8 cellular contexts compared by ENCODE assay signal in genomic region chr20:63272105-63273078, GRCh38. TPM values are rescaled to one million over a fixed set of nuclear protein-coding genes. Genes with fewer than 3 reads are reported as not detected.
DNase-seq lines count a peak whose midpoint lies in the region; ATAC-seq and TF ChIP-seq lines count a peak whose summit lies in the region.

ARFGAP1 (plus strand) TSS chr20:63272813; CDS start chr20:63275581, 2,768 bp downstream.

- DNase-seq in GM12864 (ENCODE audit: low read depth): peak; percentile 49
- peak; percentile 9 for DNase-seq in NCI-H1436 treated with DMSO at 0.1 percent for 48 hours (lab: John Stamatoyannopoulos, UW)
- peak; percentile 83 for DNase-seq in amniotic epithelial cell (ENCODE audit: low read depth)
- DNase-seq in left ventricle myocardium inferior: peak; percentile 93
- DNase-seq in prostate gland (ENCODE audit: low spot score): peak; percentile 88
- peak; percentile 88 for DNase-seq in ureter (ENCODE audit: low spot score)

- TF ChIP-seq CTCF in GM12864 (IDR thresholded peaks at IDR 0.05; ENCODE audit: low read depth, low read length, missing control alignments) (no peak), left ventricle myocardium inferior (IDR thresholded peaks at IDR 0.05; ENCODE audit: borderline replicate concordance) (no peak), prostate gland (IDR thresholded peaks at IDR 0.05) (no peak)

- peak; percentile 66 for TF ChIP-seq POLR2A in prostate gland (IDR thresholded peaks at IDR 0.05)

- 1% methylated on average over 70 of the region's 98 CpGs for WGBS in prostate gland

- H3K4me3 ChIP-seq in GM12864 (ENCODE audit: low read depth, low read length) (peak within 1 kb of the TSS; percentile 81), left ventricle myocardium inferior (peak within 1 kb of the TSS; percentile 98), prostate gland (peak within 1 kb of the TSS; percentile 90 to 100)

- H3K27me3 ChIP-seq in left ventricle myocardium inferior (ENCODE audit: low read depth) (peaks cover 14% of the 10 kb centered on the region), prostate gland (replicated peaks; ENCODE audit: insufficient read depth) (no peaks in the 10 kb centered on the region)

- peak; percentile 84 for ATAC-seq in HG02763 (IDR thresholded peaks at IDR 0.05; ENCODE audit: unreplicated experiment)

- H3K36me3 ChIP-seq in left ventricle myocardium inferior: peaks cover 16% of the 10 kb centered on the region
- peaks cover 0 to 11% of the 10 kb centered on the region in 2 donors for H3K36me3 ChIP-seq in prostate gland

- peaks cover 37% of the 10 kb centered on the region for H3K4me1 ChIP-seq in left ventricle myocardium inferior
- no peaks in the 10 kb centered on the region for H3K4me1 ChIP-seq in prostate gland (replicated peaks)

- H3K27ac ChIP-seq in left ventricle myocardium inferior (replicated peaks) (peak within 1 kb of the TSS; percentile 77), prostate gland (peak within 1 kb of the TSS; percentile 75 to 80)

- intact Hi-C loops in T-helper 1 cell treated with Interleukin-12 subunit alpha and Interleukin-12 subunit beta and Interleukin-4 antibody, amounts not matched to agents 30 ng/mL and 1 ng/mL, for 36 hours (cut with micrococcal nuclease): loop anchor here (1.0 kb wide), 1 partner anchor 56 kb away; the partner anchor contains the start of gene YTHDF1
- intact Hi-C loops in left ventricle myocardium inferior (cut with micrococcal nuclease) (no loop called here), prostate gland (cut with DNase I) (no loop called here)

- H3K9me3 ChIP-seq in left ventricle myocardium inferior (replicated peaks) (no peaks in the 10 kb centered on the region), prostate gland (no peaks in the 10 kb centered on the region)

RNA-seq across cellular contexts. Expression of gene ARFGAP1, which starts in this region (rescaled TPM):
- total RNA-seq in T-helper 1 cell treated with Interleukin-12 subunit alpha and Interleukin-12 subunit beta and Interleukin-4 antibody, amounts not matched to agents 30 ng/mL and 1 ng/mL, for 36 hours: 93.8 and 94.1 TPM in 2 replicates
- total RNA-seq in left ventricle myocardium inferior (33.4 TPM), prostate gland (10 to 100 TPM; 43.6 to 85.6 TPM), ureter (94.8 TPM)

Comparison
In these comparisons a context has a peak if more than half of its experiments do, and no peak if none do; other contexts are left out.
1. Peak in every context shown above with its lines: DNase-seq, ATAC-seq, H3K4me3 ChIP-seq and H3K27ac ChIP-seq.
2. DNase-seq: peak in every context shown above with its lines; median percentile 93 in left ventricle myocardium inferior; 88 in prostate gland; 88 in ureter; 83 in amniotic epithelial cell; 49 in GM12864; 9 in NCI-H1436 treated with DMSO at 0.1 percent for 48 hours.